In the genomic region with DNA sequence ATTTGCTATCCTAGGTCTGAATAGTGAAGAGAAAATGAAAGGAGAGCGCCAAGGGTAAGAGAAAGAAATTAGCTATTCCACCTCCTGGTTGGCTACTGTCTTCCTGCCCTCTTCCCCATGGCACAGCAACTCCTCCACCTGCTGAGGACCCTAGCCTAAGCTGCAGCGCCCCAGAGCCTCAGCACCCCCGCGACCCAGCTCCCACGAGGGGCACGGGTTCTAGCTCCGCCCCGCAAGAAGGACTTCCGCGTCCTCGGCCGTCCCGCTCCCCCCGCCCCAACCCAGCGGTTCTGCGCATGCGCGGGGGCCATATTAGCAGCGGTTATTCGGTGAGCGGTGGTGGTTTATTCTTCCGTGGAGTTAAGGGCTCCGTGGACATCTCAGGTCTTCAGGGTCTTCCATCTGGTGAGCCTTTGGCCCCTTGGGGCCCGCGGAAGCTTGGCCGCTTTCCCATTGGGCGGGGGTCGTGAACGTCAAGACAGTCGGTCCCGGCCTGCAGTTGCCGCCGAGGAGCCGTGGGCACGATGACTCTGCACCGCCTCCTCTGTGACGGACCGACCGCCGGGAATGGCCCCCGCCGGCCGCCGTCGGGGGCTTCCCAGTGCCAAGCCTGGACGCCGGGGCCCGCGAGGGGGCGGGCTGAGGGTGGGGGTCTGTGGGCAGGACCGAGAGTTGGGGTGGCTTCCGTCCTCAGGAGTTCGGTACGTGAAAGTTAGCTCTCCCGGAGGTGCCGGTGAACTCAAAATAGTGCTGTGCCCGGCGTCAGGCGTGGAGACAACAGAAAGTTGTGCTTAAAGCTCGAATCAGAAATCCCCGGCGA, we compare ENCODE assay signal across 8 cellular contexts. TPM values are rescaled to one million over a fixed set of nuclear protein-coding genes. Genes with fewer than 3 reads are reported as not detected.
DNase-seq lines count a peak whose midpoint lies in the region; ATAC-seq and TF ChIP-seq lines count a peak whose summit lies in the region.

A gene (plus strand): TSS at position 310 of the 820 bp plus-strand sequence. CDS start 1,484 bp downstream, outside the sequence.

- POLR2A ChIA-PET in activated CD4-positive, alpha-beta T cell treated with anti-CD3 and anti-CD28 coated beads, Interleukin-2, amount 10 ng/mL, durations not matched to agents 7 days and 5 days (lab: Charles Lee), result interaction anchor here (1.1 kb wide), 1 partner anchor 241 kb away, joined by 4 read pairs; a partner anchor contains a TSS

- intact Hi-C loops in left lung (cut with DNase I), result no loop called here

- H3K9me3 Mint-ChIP-seq in activated CD4-positive, alpha-beta T cell treated with anti-CD3 and anti-CD28 coated beads, Interleukin-2, amount 10 ng/mL, durations not matched to agents 7 days and 5 days, result no peaks in the 10 kb centered on the region

- peak within 1 kb of the TSS; percentile 84 for H3K4me3 Mint-ChIP-seq in activated CD4-positive, alpha-beta T cell treated with anti-CD3 and anti-CD28 coated beads, Interleukin-2, amount 10 ng/mL, durations not matched to agents 7 days and 5 days

- peak within 1 kb of the TSS; percentile 92 for H3K27ac Mint-ChIP-seq in activated CD4-positive, alpha-beta T cell treated with anti-CD3 and anti-CD28 coated beads, Interleukin-2, amount 10 ng/mL, durations not matched to agents 7 days and 5 days

- peak within 1 kb of the TSS; percentile 92 for H3K4me3 ChIP-seq in BE2C (ENCODE audit: low read depth, low read length)
- H3K4me3 ChIP-seq in left lung, result peak within 1 kb of the TSS; percentile 51 to 91

- H3K9me3 ChIP-seq in BE2C (no peaks in the 10 kb centered on the region), left lung (no peaks in the 10 kb centered on the region)

- H3K4me1 ChIP-seq in BE2C, result no peaks in the 10 kb centered on the region
- H3K4me1 ChIP-seq in left lung, result peaks cover 5 to 37% of the 10 kb centered on the region in 2 donors

- peaks cover 33% of the 10 kb centered on the region for H3K4me1 Mint-ChIP-seq in activated CD4-positive, alpha-beta T cell treated with anti-CD3 and anti-CD28 coated beads, Interleukin-2, amount 10 ng/mL, durations not matched to agents 7 days and 5 days

- CTCF ChIA-PET in activated CD4-positive, alpha-beta T cell treated with anti-CD3 and anti-CD28 coated beads, Interleukin-2, amount 10 ng/mL, durations not matched to agents 7 days and 5 days (lab: Charles Lee), result interaction anchor here (0.7 to 3.7 kb wide), 7 partner anchors 10 to 1130 kb away, joined by 3 to 11 read pairs (median 4); a partner anchor contains a TSS

- H3K27me3 Mint-ChIP-seq in activated CD4-positive, alpha-beta T cell treated with anti-CD3 and anti-CD28 coated beads, Interleukin-2, amount 10 ng/mL, durations not matched to agents 7 days and 5 days, result no peaks in the 10 kb centered on the region

- H3K27me3 ChIP-seq in BE2C (no peaks in the 10 kb centered on the region), left lung (no peaks in the 10 kb centered on the region)

- H3K27ac ChIP-seq in left lung, result peak within 1 kb of the TSS; percentile 91 to 96

- peak; percentile 85 for ATAC-seq in HG03439 (IDR thresholded peaks at IDR 0.05; ENCODE audit: unreplicated experiment)
- ATAC-seq in left lung, result peak; percentile 92

- H3K36me3 ChIP-seq in BE2C (peaks cover 26% of the 10 kb centered on the region), left lung (peaks cover 0 to 35% of the 10 kb centered on the region in 2 donors)

- H3K36me3 Mint-ChIP-seq in activated CD4-positive, alpha-beta T cell treated with anti-CD3 and anti-CD28 coated beads, Interleukin-2, amount 10 ng/mL, durations not matched to agents 7 days and 5 days (ENCODE audit: low read depth), result peaks cover 32% of the 10 kb centered on the region

- TF ChIP-seq CTCF in BE2C (IDR thresholded peaks at IDR 0.05; ENCODE audit: low read depth, low read length) (no peak), left lung (IDR thresholded peaks at IDR 0.05) (no peak)

- DNase-seq in BE2C (peak; percentile 94), GM19238 (ENCODE audit: insufficient read length, low spot score) (peak; percentile 87), NCI-H526 (lab: John Stamatoyannopoulos, UW) (peak; percentile 77 to 94), cortex of kidney (lab: John Stamatoyannopoulos, UW) (peak; percentile 50), left lung (peak; percentile 92 to 98)
- DNase-seq in activated CD4-positive, alpha-beta T cell treated with anti-CD3 and anti-CD28 coated beads, Interleukin-2, amount 10 ng/mL, durations not matched to agents 7 days and 5 days, result peak; percentile 95
- DNase-seq in stimulated activated CD4-positive, alpha-beta T cell treated with anti-CD3 and anti-CD28 coated beads, Interleukin-2, amount 100 ng/mL, for 48 hours, result peak; percentile 93 to 94

RNA-seq across cellular contexts. Expression of the gene that starts here (rescaled TPM):
- 123 TPM for polyA plus RNA-seq in BE2C (2012; ENCODE audit: insufficient read depth, insufficient read length, low read depth)
- total RNA-seq in activated CD4-positive, alpha-beta T cell treated with anti-CD3 and anti-CD28 coated beads, Interleukin-2, amount 10 ng/mL, durations not matched to agents 7 days and 5 days, result 100 to 1,000 TPM; 255 to 259 TPM
- total RNA-seq in left lung, result 100 to 1,000 TPM; 143 to 171 TPM

Comparison
In these comparisons a context has a peak if more than half of its experiments do, and no peak if none do; other contexts are left out.
1. Peak in every context shown above with its lines: DNase-seq, ATAC-seq, H3K4me3 ChIP-seq and H3K27ac ChIP-seq.